In genomic region chr21:36478941-36479340, GRCh38 we compare ENCODE assay signal across 11 cellular contexts. TPM values are rescaled to one million over a fixed set of nuclear protein-coding genes. Genes with fewer than 3 reads are reported as not detected.
DNase-seq lines count a peak whose midpoint lies in the region; ATAC-seq, FAIRE-seq and TF ChIP-seq lines count a peak whose summit lies in the region.
"Had no signal": no experiment of that assay in that cellular context is flagged by ENCODE, and none has a peak within 500 bp of the region (broad histone marks: within the 10 kb centered on the region; RNA-seq: fewer than 3 reads in every experiment).

No MANE protein-coding gene starts in this region.

- H3K9me3 ChIP-seq in A549 (no peaks in the 10 kb centered on the region), K562 (replicated peaks; ENCODE audit: control insufficient read depth, insufficient read depth, low read depth, low read length) (no peaks in the 10 kb centered on the region), ascending aorta (no peaks in the 10 kb centered on the region)

- H3K4me2 ChIP-seq in A549 (peak overlapping the region; percentile 69), GM23338 (no peak overlapping the region), K562 (ENCODE audit: insufficient read depth, low read length) (no peak overlapping the region)
- H3K4me2 ChIP-seq: KMS-11 had no signal

- POLR2A ChIA-PET in A549 (lab: Yijun Ruan, JAX) (interaction anchor here (1.2 to 3.3 kb wide), 3 partner anchors 46 to 405 kb away, joined by 3 to 64 read pairs (median 5); no protein-coding TSS in a partner anchor), K562 (lab: Yijun Ruan, JAX) (interaction anchor here (0.8 to 1.3 kb wide), 2 partner anchors 10 to 49 kb away, joined by 3 to 4 read pairs; no protein-coding TSS in a partner anchor)

- TF ChIP-seq RAD21 in A549 (conservative IDR thresholded peaks at IDR 0.05 in 1 of 2, IDR thresholded peaks at IDR 0.05 in 1 of 2): peak in 1 of 2 experiments; percentile 22; a peak in 1 of 5 replicates
- TF ChIP-seq RAD21 in K562 (CRISPR knock-in tag; conservative IDR thresholded peaks at IDR 0.05 in 1 of 2, IDR thresholded peaks at IDR 0.05 in 1 of 2): 0 out of 4 replicates have a peak, but pooled peaks of 1 of the 2 experiments have one; percentile 6

- ATAC-seq in A549 (peak; percentile 65 to 69; a peak in 5 of 6 replicates), GM23338 (peak; percentile 90), K562 (peak; percentile 59)
- no peak for ATAC-seq in activated T-helper 17 cell treated with anti-CD3 and anti-CD28 coated beads, Interleukin-2, amount 50 U/mL, for 72 hours (replicated peaks)
- ATAC-seq: T-cell had no signal

- H3K27me3 ChIP-seq in GM23338 (ENCODE audit: insufficient read depth) (no peaks in the 10 kb centered on the region), K562 (ENCODE audit: control insufficient read depth in 2 of 2, insufficient read depth in 2 of 2, low read length in 2 of 2) (peaks cover 66 to 85% of the 10 kb centered on the region in 2 experiments), ascending aorta (no peaks in the 10 kb centered on the region)

- H3K4me3 Mint-ChIP-seq in GM23338: no peak overlapping the region
- H3K4me3 Mint-ChIP-seq in activated T-helper 17 cell treated with anti-CD3 and anti-CD28 coated beads, Interleukin-2, amount 50 U/mL, for 72 hours: no peak overlapping the region
- H3K4me3 Mint-ChIP-seq: T-cell had no signal

- no peak for TF ChIP-seq EP300 in A549 (IDR thresholded peaks at IDR 0.05)
- TF ChIP-seq EP300 in K562 (IDR thresholded peaks at IDR 0.05; ENCODE audit: low read length): no peak

- FAIRE-seq in A549 (lab: Jason Lieb, UNC) (no peak), K562 (lab: Jason Lieb, UNC) (no peak)

- peaks cover 3% of the 10 kb centered on the region for H3K27me3 Mint-ChIP-seq in GM23338 (ENCODE audit: insufficient read depth, low read depth, poor library complexity)
- peaks cover 17% of the 10 kb centered on the region for H3K27me3 Mint-ChIP-seq in activated T-helper 17 cell treated with anti-CD3 and anti-CD28 coated beads, Interleukin-2, amount 50 U/mL, for 72 hours

- no peaks in the 10 kb centered on the region; the same call in 2 of the 3 replicates for H3K9me3 Mint-ChIP-seq in GM23338
- H3K9me3 Mint-ChIP-seq in activated T-helper 17 cell treated with anti-CD3 and anti-CD28 coated beads, Interleukin-2, amount 50 U/mL, for 72 hours: no peaks in the 10 kb centered on the region
- H3K9me3 Mint-ChIP-seq: T-cell had no signal

- no peak for TF ChIP-seq POLR2A in A549 (IDR thresholded peaks at IDR 0.05; ENCODE audit: low read length)
- no peak for TF ChIP-seq POLR2A in K562 (conservative IDR thresholded peaks at IDR 0.05)

- CTCF ChIA-PET in A549 (lab: Yijun Ruan, JAX): interaction anchor here (0.5 to 3.3 kb wide), 7 partner anchors 19 to 439 kb away, joined by 3 to 13 read pairs (median 3); no protein-coding TSS in a partner anchor
- CTCF ChIA-PET in K562 (lab: Yijun Ruan, JAX; ENCODE audit: low intra/inter-chr PET ratio): no interaction called here

- no peaks in the 10 kb centered on the region for H3K36me3 Mint-ChIP-seq in GM23338 (ENCODE audit: low read depth)
- no peaks in the 10 kb centered on the region for H3K36me3 Mint-ChIP-seq in activated T-helper 17 cell treated with anti-CD3 and anti-CD28 coated beads, Interleukin-2, amount 50 U/mL, for 72 hours (ENCODE audit: low read depth)
- H3K36me3 Mint-ChIP-seq: T-cell had no signal

- H3K9me1 ChIP-seq in K562 (ENCODE audit: control insufficient read depth, insufficient read depth, low read length): no peaks in the 10 kb centered on the region

- 70% methylated on average over 4 of the region's 7 CpGs for WGBS in A549 (ENCODE audit: missing lambda C conversion rate)
- WGBS in K562 (ENCODE audit: insufficient coverage, low coverage, missing lambda C conversion rate): 1% methylated on average over 7 of the region's 7 CpGs

- H2AFZ ChIP-seq in GM23338 (peak overlapping the region; percentile 93; the same call in 1 of the 2 replicates), K562 (ENCODE audit: low read depth, low read length) (no peak overlapping the region)

- DNase-seq in A549 (ENCODE audit: low read depth in 1 of 2, low spot score in 1 of 2): peak; percentile 15 to 28
- DNase-seq in GM23338 (ENCODE audit: low spot score): peak; percentile 53
- DNase-seq in K562 (ENCODE audit: extremely low read depth in 1 of 4, low spot score in 3 of 4): no peak
- DNase-seq in left kidney (ENCODE audit: low read depth, low spot score): peak; percentile 54
- no peak for DNase-seq in ascending aorta (ENCODE audit: low spot score in 2 of 2)
- DNase-seq in activated CD4-positive, alpha-beta T cell treated with anti-CD3 and anti-CD28 coated beads for 4 hours: no peak
- DNase-seq in NK-92 (lab: John Stamatoyannopoulos, UW; ENCODE audit: unreplicated experiment): no peak
- DNase-seq: T-cell had no signal

- no peaks in the 10 kb centered on the region for H4K20me1 ChIP-seq in GM23338 (replicated peaks; ENCODE audit: insufficient read depth)
- H4K20me1 ChIP-seq in K562 (replicated peaks; ENCODE audit: control insufficient read depth, insufficient read depth, low read length): peaks cover 3% of the 10 kb centered on the region; the same call in 1 of the 2 replicates

- no peaks in the 10 kb centered on the region for H3F3A ChIP-seq in GM23338 (replicated peaks; ENCODE audit: low read depth)

- H3K4me1 ChIP-seq in A549 (peaks cover 37% of the 10 kb centered on the region), GM23338 (ENCODE audit: insufficient read depth) (no peaks in the 10 kb centered on the region), K562 (replicated peaks in 1 of 2; ENCODE audit: control insufficient read depth in 2 of 2, insufficient read depth in 2 of 2, low read length in 2 of 2) (peaks cover 0 to 2% of the 10 kb centered on the region in 2 experiments; a peak in 1 of 5 replicates), ascending aorta (no peaks in the 10 kb centered on the region)

- in situ Hi-C loops in K562 (cut with MboI): no loop called here

- H3K9me2 ChIP-seq in GM23338 (ENCODE audit: insufficient read depth): no peaks in the 10 kb centered on the region

- H3K36me3 ChIP-seq in GM23338 (ENCODE audit: insufficient read depth): no peaks in the 10 kb centered on the region
- H3K36me3 ChIP-seq in K562 (ENCODE audit: control insufficient read depth, insufficient read depth, low read length): no peaks in the 10 kb centered on the region
- H3K36me3 ChIP-seq in ascending aorta: no peaks in the 10 kb centered on the region

- no peak overlapping the region for H3K9ac ChIP-seq in K562 (ENCODE audit: insufficient read depth in 1 of 2, low read depth in 2 of 2, low read length in 2 of 2)
- H3K9ac ChIP-seq: KMS-11 had no signal

- TF ChIP-seq CTCF in A549 (IDR thresholded peaks at IDR 0.05): peak; percentile 24; the same call in 1 of the 3 replicates
- TF ChIP-seq CTCF in GM23338 (conservative IDR thresholded peaks at IDR 0.05; ENCODE audit: low read depth in 2 of 2): peak; percentile 51 to 63
- peak in 2 of 3 experiments; percentile 24 to 30; a peak in 2 of 6 replicates for TF ChIP-seq CTCF in K562 (IDR thresholded peaks at IDR 0.05 in 2 of 3, conservative IDR thresholded peaks at IDR 0.05 in 1 of 3; ENCODE audit: insufficient read depth in 2 of 3, low read depth in 1 of 3, low read length in 3 of 3)
- peak in 1 of 3 experiments; percentile 20 for TF ChIP-seq CTCF in ascending aorta (IDR thresholded peaks at IDR 0.05)

- H3K79me2 ChIP-seq in GM23338 (replicated peaks; ENCODE audit: insufficient read depth) (no peaks in the 10 kb centered on the region), K562 (ENCODE audit: control insufficient read depth, insufficient read depth, low read length) (no peaks in the 10 kb centered on the region)

- H3K27ac ChIP-seq in A549: peak overlapping the region; percentile 87 to 94
- no peak overlapping the region for H3K27ac ChIP-seq in GM23338 (ENCODE audit: low read depth)
- no peak overlapping the region for H3K27ac ChIP-seq in K562 (ENCODE audit: extremely low read depth, low read depth, low read length)
- peak overlapping the region in 1 of 2 donors; percentile 20 for H3K27ac ChIP-seq in ascending aorta
- H3K27ac ChIP-seq: KMS-11 had no signal

- BruUV-seq in K562 (replicated peaks; lab: Mats Ljungman, UMichigan): no TSS peak

- H3K4me1 Mint-ChIP-seq in GM23338: no peaks in the 10 kb centered on the region; the same call in 2 of the 3 replicates
- no peaks in the 10 kb centered on the region for H3K4me1 Mint-ChIP-seq in activated T-helper 17 cell treated with anti-CD3 and anti-CD28 coated beads, Interleukin-2, amount 50 U/mL, for 72 hours
- H3K4me1 Mint-ChIP-seq: T-cell had no signal

- H3K4me3 ChIP-seq in A549: no peak overlapping the region
- H3K4me3 ChIP-seq in GM23338: no peak overlapping the region
- H3K4me3 ChIP-seq in K562: no peak overlapping the region
- peak overlapping the region in 1 of 2 donors; percentile 34 for H3K4me3 ChIP-seq in ascending aorta

- intact Hi-C loops in K562 (cut with micrococcal nuclease): no loop called here
- intact Hi-C loops in ascending aorta (cut with DNase I): no loop called here

- H3K27ac Mint-ChIP-seq in GM23338: no peak overlapping the region
- H3K27ac Mint-ChIP-seq in activated T-helper 17 cell treated with anti-CD3 and anti-CD28 coated beads, Interleukin-2, amount 50 U/mL, for 72 hours: no peak overlapping the region
- H3K27ac Mint-ChIP-seq: T-cell had no signal

RNA-seq across cellular contexts. Expression of gene CLDN14, which starts 1.0 kb away (rescaled TPM):
- polyA plus RNA-seq in A549 (2011; rRNA removed): not detected in 2 replicates
- 0.04 and 0.13 TPM in 2 replicates for polyA plus RNA-seq in A549 (2012; cell fraction: cytosol; rRNA removed)
- polyA plus RNA-seq in A549 (2012; cell fraction: nucleus; rRNA removed): 0.17 and 0.29 TPM in 2 replicates
- 0.05 TPM in 1 of 3 replicates, not detected in the others for polyA plus RNA-seq in A549 (2017; fragmentation: RNase III; extraction: RNeasy Plus Mini Kit Qiagen cat#74134 plus additional on column Dnase treatment)
- polyA minus RNA-seq in A549 (2011; rRNA and poly(A)+ RNA removed): 0.19 TPM in 1 of 2 replicates, not detected in the other
- total RNA-seq in GM23338 (2014; rRNA removed; shearing (Covaris generic)): not detected in 2 replicates
- not detected in 2 replicates for polyA plus RNA-seq in GM23338 (2016; fragmentation: Nextera tagmentation; extraction: Ambion mirVana)
- not detected in 2 replicates for total RNA-seq in K562 (2011; cell fraction: chromatin; rRNA removed; ENCODE audit: low replicate concordance)
- not detected in 2 replicates for total RNA-seq in K562 (2011; cell fraction: nucleolus; rRNA removed)
- not detected in 2 replicates for total RNA-seq in K562 (2011; cell fraction: nucleoplasm; rRNA removed)
- total RNA-seq in K562 (2014; rRNA removed): not detected in 2 replicates
- not detected in 2 replicates for total RNA-seq in K562 (2014; rRNA removed; fragmentation: Illumina TruSeq; extraction: Trizol)
- total RNA-seq in K562 (2015; rRNA removed; fragmentation: Illumina TruSeq; extraction: Trizol): not detected in 2 replicates
- total RNA-seq in K562 (2021): not detected in 2 replicates
- polyA plus RNA-seq in K562 (2011; rRNA removed): not detected in 2 replicates
- polyA plus RNA-seq in K562 (2011; cell fraction: cytosol; rRNA removed): not detected in 2 replicates
- polyA plus RNA-seq in K562 (2011; cell fraction: nucleus; rRNA removed): not detected in 2 replicates
- polyA plus RNA-seq in K562 (2012): not detected in 2 replicates
- not detected in 2 replicates for polyA plus RNA-seq in K562 (2014; fragmentation: Illumina TruSeq; extraction: Trizol)
- not detected for polyA plus RNA-seq in K562 (2014; fragmentation: Nextera tagmentation; extraction: Ambion mirVana)
- polyA plus RNA-seq in K562 (2014; rRNA removed): not detected in 2 replicates
- polyA minus RNA-seq in K562 (2011; rRNA and poly(A)+ RNA removed): not detected in 2 replicates
- not detected in 2 replicates for polyA minus RNA-seq in K562 (2011; cell fraction: cytosol; rRNA and poly(A)+ RNA removed)
- polyA minus RNA-seq in K562 (2011; cell fraction: nucleus; rRNA and poly(A)+ RNA removed): not detected in 2 replicates
- under 1 TPM in 1 of 2 donors, not detected in 1; 0.69 TPM for total RNA-seq in activated T-helper 17 cell treated with anti-CD3 and anti-CD28 coated beads, Interleukin-2, amount 50 U/mL, for 72 hours
- total RNA-seq in ascending aorta: not detected
- total RNA-seq: NCI-H460, T-cell had no signal

Comparison
In these comparisons a context has a peak if more than half of its experiments do, and no peak if none do; other contexts are left out.
1. DNase-seq: peak in A549 (2 of 2), GM23338 (single experiment) and left kidney (single experiment); none in K562 (0 of 4), ascending aorta (0 of 2), activated CD4-positive, alpha-beta T cell treated with anti-CD3 and anti-CD28 coated beads for 4 hours (0 of 2) and NK-92 (single experiment).
2. H3K27ac ChIP-seq: peak in A549 (2 of 2); none in GM23338 (single experiment) and K562 (single experiment).
3. Of the 35 proteins assayed by ChIP-seq in both K562 and A549: peak only in K562: none; only in A549: none; in both: CTCF; in neither: 33; mixed calls (peak in some experiments, not most) for 1.